In genomic region chr17:78741644-78742284, GRCh38 we compare ENCODE assay signal across 15 cellular contexts. TPM values are rescaled to one million over a fixed set of nuclear protein-coding genes. Genes with fewer than 3 reads are reported as not detected.
DNase-seq lines count a peak whose midpoint lies in the region; ATAC-seq and TF ChIP-seq lines count a peak whose summit lies in the region.
"Had no signal": no experiment of that assay in that cellular context is flagged by ENCODE, and none has a peak within 500 bp of the region (broad histone marks: within the 10 kb centered on the region; RNA-seq: fewer than 3 reads in every experiment).

No MANE protein-coding gene starts in this region.

- H3K4me1 ChIP-seq in neutrophil (ENCODE audit: control insufficient read depth in 1 of 2, insufficient read depth in 1 of 2, low read depth in 1 of 2, low read length in 1 of 2) (peaks cover 82 to 85% of the 10 kb centered on the region in 2 experiments), aorta (ENCODE audit: control insufficient read depth in 1 of 2, insufficient read depth in 2 of 2, low read length in 2 of 2) (no peaks in the 10 kb centered on the region)

- CTCF ChIA-PET in activated CD4-positive, alpha-beta T cell treated with anti-CD3 and anti-CD28 coated beads, Interleukin-2, amount 10 ng/mL, durations not matched to agents 7 days and 5 days (lab: Charles Lee): interaction anchor here (0.5 to 1.3 kb wide), 6 partner anchors 20 to 74 kb away, joined by 3 to 4 read pairs (median 3); no protein-coding TSS in a partner anchor

- WGBS in aorta, 2 donors: 95 to 97% methylated on average over 5 of the region's 5 CpGs

- H3K4me3 ChIP-seq in neutrophil (ENCODE audit: low read depth in 1 of 2, low read length in 1 of 2): peak overlapping the region in 1 of 2 experiments; percentile 12
- H3K4me3 ChIP-seq in aorta (ENCODE audit: low read length in 2 of 2): no peak overlapping the region
- H3K4me3 ChIP-seq: Peyer's patch, right atrium auricular region, thyroid gland had no signal

- intact Hi-C loops in aorta (cut with DNase I): loop anchor here in 1 of 2 donors (10.0 kb wide), 1 partner anchor 247 kb away; no protein-coding TSS in a partner anchor

- ATAC-seq in activated naive CD8-positive, alpha-beta T cell treated with anti-CD3 and anti-CD28 coated beads, Interleukin-2, amount 10 ng/mL, durations not matched to agents 7 days and 5 days (ENCODE audit: low read depth): no peak
- ATAC-seq in aorta (ENCODE audit: low FRiP score) (no peak), HG03159 (IDR thresholded peaks at IDR 0.05; ENCODE audit: unreplicated experiment) (no peak)

- peaks cover 55% of the 10 kb centered on the region for H3K36me3 Mint-ChIP-seq in activated CD4-positive, alpha-beta T cell treated with anti-CD3 and anti-CD28 coated beads, Interleukin-2, amount 10 ng/mL, durations not matched to agents 7 days and 5 days (ENCODE audit: low read depth)
- peaks cover 3% of the 10 kb centered on the region for H3K36me3 Mint-ChIP-seq in activated naive CD8-positive, alpha-beta T cell treated with anti-CD3 and anti-CD28 coated beads, Interleukin-2, amount 10 ng/mL, durations not matched to agents 7 days and 5 days

- peaks cover 95% of the 10 kb centered on the region for H3K4me1 Mint-ChIP-seq in activated CD4-positive, alpha-beta T cell treated with anti-CD3 and anti-CD28 coated beads, Interleukin-2, amount 10 ng/mL, durations not matched to agents 7 days and 5 days
- peaks cover 70% of the 10 kb centered on the region for H3K4me1 Mint-ChIP-seq in activated naive CD8-positive, alpha-beta T cell treated with anti-CD3 and anti-CD28 coated beads, Interleukin-2, amount 10 ng/mL, durations not matched to agents 7 days and 5 days

- H3K9me3 Mint-ChIP-seq in activated CD4-positive, alpha-beta T cell treated with anti-CD3 and anti-CD28 coated beads, Interleukin-2, amount 10 ng/mL, durations not matched to agents 7 days and 5 days: no peaks in the 10 kb centered on the region
- H3K9me3 Mint-ChIP-seq in activated naive CD8-positive, alpha-beta T cell treated with anti-CD3 and anti-CD28 coated beads, Interleukin-2, amount 10 ng/mL, durations not matched to agents 7 days and 5 days: no peaks in the 10 kb centered on the region
- H3K9me3 Mint-ChIP-seq: nephron had no signal

- no peak for DNase-seq in activated CD4-positive, alpha-beta T cell treated with anti-CD3 and anti-CD28 coated beads, Interleukin-2, amount 10 ng/mL, durations not matched to agents 7 days and 5 days
- DNase-seq in activated CD4-positive, alpha-beta T cell treated with anti-CD3 and anti-CD28 coated beads for 4 hours: no peak
- no peak for DNase-seq in activated naive CD8-positive, alpha-beta T cell treated with anti-CD3 and anti-CD28 coated beads, Interleukin-2, amount 10 ng/mL, durations not matched to agents 7 days and 5 days
- DNase-seq in aorta: no peak
- DNase-seq in activated CD4-positive, CD25-positive, alpha-beta regulatory T cell (lab: John Stamatoyannopoulos, UW): no peak
- DNase-seq: effector CD8-positive, alpha-beta T cell; NCI-H187 treated with DMSO at 0.1 percent for 48 hours; NCI-H526 treated with DMSO at 0.1 percent for 48 hours; Peyer's patch; thyroid gland had no signal

- H3K27me3 ChIP-seq in neutrophil: no peaks in the 10 kb centered on the region
- H3K27me3 ChIP-seq in aorta (ENCODE audit: control insufficient read depth in 1 of 2, insufficient read depth in 2 of 2, low read length in 1 of 2): no peaks in the 10 kb centered on the region
- H3K27me3 ChIP-seq: Peyer's patch, right atrium auricular region, thyroid gland had no signal

- H3K36me3 ChIP-seq in KOPT-K1 (ENCODE audit: insufficient read depth, low read length): no peaks in the 10 kb centered on the region
- no peaks in the 10 kb centered on the region for H3K36me3 ChIP-seq in neutrophil
- H3K36me3 ChIP-seq in aorta (ENCODE audit: control insufficient read depth in 1 of 2, insufficient read depth in 2 of 2, low read length in 1 of 2): no peaks in the 10 kb centered on the region
- H3K36me3 ChIP-seq: Peyer's patch, right atrium auricular region, thyroid gland had no signal

- peak overlapping the region; percentile 25 for H3K4me3 Mint-ChIP-seq in activated CD4-positive, alpha-beta T cell treated with anti-CD3 and anti-CD28 coated beads, Interleukin-2, amount 10 ng/mL, durations not matched to agents 7 days and 5 days
- peak overlapping the region; percentile 32 for H3K4me3 Mint-ChIP-seq in activated naive CD8-positive, alpha-beta T cell treated with anti-CD3 and anti-CD28 coated beads, Interleukin-2, amount 10 ng/mL, durations not matched to agents 7 days and 5 days
- H3K4me3 Mint-ChIP-seq: nephron had no signal

- no peak for TF ChIP-seq CTCF in neutrophil (IDR thresholded peaks at IDR 0.05)

- POLR2A ChIA-PET in activated CD4-positive, alpha-beta T cell treated with anti-CD3 and anti-CD28 coated beads, Interleukin-2, amount 10 ng/mL, durations not matched to agents 7 days and 5 days (lab: Charles Lee): interaction anchor here (0.5 to 0.9 kb wide), 2 partner anchors 13 to 64 kb away, joined by 3 to 4 read pairs; no protein-coding TSS in a partner anchor
- POLR2A ChIA-PET in activated naive CD8-positive, alpha-beta T cell treated with anti-CD3 and anti-CD28 coated beads, Interleukin-2, amount 10 ng/mL, durations not matched to agents 7 days and 5 days (lab: Charles Lee): interaction anchor here (0.6 to 1.6 kb wide), 7 partner anchors 16 to 184 kb away, joined by 3 to 7 read pairs (median 4); partner anchors contain the start of gene TIMP2

- no peaks in the 10 kb centered on the region for H3K9me3 ChIP-seq in KOPT-K1 (ENCODE audit: insufficient read depth, low read length, poor library complexity, severe bottlenecking)
- no peaks in the 10 kb centered on the region for H3K9me3 ChIP-seq in neutrophil
- H3K9me3 ChIP-seq in aorta (ENCODE audit: control insufficient read depth, low read length): no peaks in the 10 kb centered on the region
- H3K9me3 ChIP-seq: Peyer's patch, right atrium auricular region, thyroid gland had no signal

- H3K27ac ChIP-seq in KOPT-K1 (ENCODE audit: low read depth, low read length, poor library complexity, severe bottlenecking) (peak overlapping the region; percentile 64), neutrophil (peak overlapping the region; percentile 94), aorta (ENCODE audit: low read depth in 1 of 2, low read length in 2 of 2) (no peak overlapping the region)
- H3K27ac ChIP-seq: right atrium auricular region, thyroid gland had no signal

- H3K27me3 Mint-ChIP-seq in activated CD4-positive, alpha-beta T cell treated with anti-CD3 and anti-CD28 coated beads, Interleukin-2, amount 10 ng/mL, durations not matched to agents 7 days and 5 days: no peaks in the 10 kb centered on the region
- no peaks in the 10 kb centered on the region for H3K27me3 Mint-ChIP-seq in activated naive CD8-positive, alpha-beta T cell treated with anti-CD3 and anti-CD28 coated beads, Interleukin-2, amount 10 ng/mL, durations not matched to agents 7 days and 5 days

- H3K27ac Mint-ChIP-seq in activated CD4-positive, alpha-beta T cell treated with anti-CD3 and anti-CD28 coated beads, Interleukin-2, amount 10 ng/mL, durations not matched to agents 7 days and 5 days: peak overlapping the region; percentile 70
- peak overlapping the region; percentile 62 for H3K27ac Mint-ChIP-seq in activated naive CD8-positive, alpha-beta T cell treated with anti-CD3 and anti-CD28 coated beads, Interleukin-2, amount 10 ng/mL, durations not matched to agents 7 days and 5 days
- H3K27ac Mint-ChIP-seq: nephron had no signal

RNA-seq across cellular contexts. Expression of gene CYTH1, which starts 40.3 kb away (rescaled TPM):
- total RNA-seq in activated CD4-positive, alpha-beta T cell treated with anti-CD3 and anti-CD28 coated beads, Interleukin-2, amount 10 ng/mL, durations not matched to agents 7 days and 5 days: 100 to 1,000 TPM; 244 to 251 TPM
- 100 to 1,000 TPM; 180 to 200 TPM for total RNA-seq in activated naive CD8-positive, alpha-beta T cell treated with anti-CD3 and anti-CD28 coated beads, Interleukin-2, amount 10 ng/mL, durations not matched to agents 7 days and 5 days
- total RNA-seq in aorta: 10 to 100 TPM; 45.0 to 66.8 TPM
- 10 to 100 TPM; 20.3 to 20.4 TPM for polyA plus RNA-seq in aorta

Comparison
In these comparisons a context has a peak if more than half of its experiments do, and no peak if none do; other contexts are left out.
1. H3K27ac ChIP-seq: peak in KOPT-K1 (single experiment) and neutrophil (single experiment); none in aorta (0 of 2).